Comparison of ENCODE assay signal across 7 cellular contexts in the genomic region with DNA sequence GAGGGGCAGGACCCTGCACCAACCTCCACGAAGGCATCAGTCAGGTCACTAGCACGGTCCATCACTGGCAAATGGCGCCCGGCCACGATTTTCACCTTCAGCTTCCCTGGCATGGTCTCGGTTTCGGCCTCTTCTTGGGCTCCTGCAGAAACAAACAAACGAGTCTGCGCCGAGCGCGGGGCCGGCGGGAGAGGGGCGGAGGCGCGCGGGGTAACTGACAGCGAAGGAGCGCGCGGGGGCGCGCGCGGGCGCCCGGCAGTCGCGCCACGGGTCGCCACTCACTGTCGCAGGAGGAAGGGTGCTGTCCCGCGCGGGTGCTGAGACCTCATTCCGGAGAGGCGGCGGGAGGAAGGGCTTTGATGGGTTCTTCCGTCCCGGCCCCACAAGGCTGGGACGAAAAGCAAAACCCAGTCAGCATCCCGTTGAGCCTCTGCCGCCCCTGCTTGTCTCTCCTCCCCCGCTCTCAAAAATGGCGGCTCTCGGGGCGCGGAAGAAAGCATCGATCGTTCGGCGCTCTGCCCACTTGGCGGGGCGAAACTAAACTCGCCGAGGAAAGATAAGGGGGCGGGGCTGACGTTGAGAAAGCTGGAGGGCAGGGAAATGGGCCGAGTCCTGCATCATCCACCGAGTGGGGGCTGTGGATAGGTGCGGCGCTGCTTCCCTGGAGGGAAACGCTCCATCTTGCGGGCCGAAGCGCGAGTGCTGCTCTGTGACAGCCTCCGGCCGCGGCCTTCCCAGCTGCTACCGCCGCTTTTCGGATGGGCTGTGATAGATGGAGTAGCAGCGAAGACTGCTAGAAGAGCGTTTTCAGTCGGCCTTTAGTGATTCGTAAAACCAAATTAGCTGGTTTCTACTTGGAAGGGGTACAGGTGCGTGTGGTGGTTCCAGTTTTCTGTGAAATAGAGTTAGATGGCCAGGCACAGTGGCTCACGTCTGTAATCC.
A peak's percentile ranks its signal among the peaks of the same experiment; 100 is the strongest.
DNase-seq lines count a peak whose midpoint lies in the region; ATAC-seq and TF ChIP-seq lines count a peak whose summit lies in the region.

Gene C2CD5 (minus strand): TSS at position 505 of the 942 bp plus-strand sequence. CDS start 392 bp downstream, at position 113.

- peak within 1 kb of the TSS; percentile 92 for H3K4me3 ChIP-seq in retinal pigment epithelial cell (ENCODE audit: low read length)

- peak; percentile 46 for TF ChIP-seq CTCF in retinal pigment epithelial cell (conservative IDR thresholded peaks at IDR 0.05; ENCODE audit: low read depth, low read length)

- DNase-seq in NCI-H187 treated with DMSO at 0.1 percent for 48 hours (lab: John Stamatoyannopoulos, UW) = peak; percentile 87
- peak; percentile 87 for DNase-seq in T-helper 9 cell
- DNase-seq in astrocyte of the hippocampus (ENCODE audit: low read depth, low spot score) = peak; percentile 99
- DNase-seq in hippocampal formation (lab: John Stamatoyannopoulos, UW) = peak; percentile 94 to 96
- peak; percentile 96 for DNase-seq in retinal pigment epithelial cell (ENCODE audit: low read depth)

- peak; percentile 88 for TF ChIP-seq POLR2A in GM18505 (IDR thresholded peaks at IDR 0.05; ENCODE audit: borderline replicate concordance, extremely low read depth, insufficient read depth, insufficient read length)

- peak; percentile 78 for ATAC-seq in GM18505 (IDR thresholded peaks at IDR 0.05; ENCODE audit: unreplicated experiment)
- peak; percentile 82 for ATAC-seq in HG02970 (IDR thresholded peaks at IDR 0.05; ENCODE audit: low FRiP score, unreplicated experiment)

Comparison
In these comparisons a context has a peak if more than half of its experiments do, and no peak if none do; other contexts are left out.
1. Peak in every context shown above with its lines: DNase-seq, ATAC-seq and H3K4me3 ChIP-seq.